ENCODE assay signal across 8 cellular contexts in the genomic region with DNA sequence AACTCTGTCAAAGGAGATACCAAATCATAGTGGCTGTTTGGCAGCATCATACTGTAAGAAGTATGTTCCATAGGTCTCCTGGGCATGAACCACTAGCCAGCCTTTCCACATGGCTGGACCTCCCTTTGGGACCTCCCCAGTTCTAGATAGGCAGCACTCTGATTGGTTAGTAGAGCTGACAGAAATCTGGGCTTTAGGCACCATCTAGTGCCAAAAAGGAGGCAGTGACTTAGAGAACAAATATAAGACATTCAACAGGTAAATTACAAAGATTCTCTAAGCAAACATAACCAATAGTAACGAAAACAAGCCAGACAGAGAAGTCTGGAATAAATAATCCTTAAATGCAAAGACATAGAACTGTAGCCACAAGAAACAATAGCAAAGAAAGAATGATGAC.
DNase-seq lines count a peak whose midpoint lies in the region; ATAC-seq and TF ChIP-seq lines count a peak whose summit lies in the region.

No MANE protein-coding gene starts in this region.

- H3K9ac ChIP-seq in colonic mucosa (ENCODE audit: low read depth in 2 of 2, low read length in 2 of 2) = no peak overlapping the region

- POLR2A ChIA-PET in GM10248 (lab: Yijun Ruan, JAX) = no interaction called here

- CTCF ChIA-PET in GM10248 (lab: Yijun Ruan, JAX) = interaction anchor here (1.4 to 1.8 kb wide), 3 partner anchors 305 to 480 kb away, joined by 5 read pairs; no protein-coding TSS in a partner anchor

- H3K4me3 ChIP-seq in colonic mucosa (no peak overlapping the region), osteoblast (ENCODE audit: insufficient read depth, low read length) (no peak overlapping the region)

- intact Hi-C loops in colonic mucosa (cut with DNase I) = loop anchor here (5.0 kb wide), 1 partner anchor 483 kb away; no protein-coding TSS in a partner anchor

- H2AFZ ChIP-seq in osteoblast (ENCODE audit: low read length) = peak overlapping the region; percentile 0

- no peak for ATAC-seq in HG02798 (IDR thresholded peaks at IDR 0.05; ENCODE audit: poor library complexity, unreplicated experiment)
- no peak for ATAC-seq in GM18520 (IDR thresholded peaks at IDR 0.05; ENCODE audit: unreplicated experiment)
- no peak for ATAC-seq in GM21528 (IDR thresholded peaks at IDR 0.05; ENCODE audit: low FRiP score, unreplicated experiment)

- no peaks in the 10 kb centered on the region for H3K79me2 ChIP-seq in osteoblast (ENCODE audit: insufficient read depth, low read length)

- H3K27me3 ChIP-seq in colonic mucosa (no peaks in the 10 kb centered on the region), osteoblast (ENCODE audit: insufficient read depth, low read length) (no peaks in the 10 kb centered on the region)

- H3K9me3 ChIP-seq in colonic mucosa = no peaks in the 10 kb centered on the region
- H3K9me3 ChIP-seq in osteoblast (ENCODE audit: low read depth, low read length) = no peaks in the 10 kb centered on the region

- H3K27ac ChIP-seq in colonic mucosa (no peak overlapping the region), osteoblast (ENCODE audit: low read depth, low read length) (no peak overlapping the region)

- no peaks in the 10 kb centered on the region for H4K20me1 ChIP-seq in osteoblast (ENCODE audit: insufficient read depth, low read length)

- H3K4me2 ChIP-seq in osteoblast (ENCODE audit: insufficient read depth, low read length) = no peak overlapping the region

- TF ChIP-seq CTCF in GM10248 (IDR thresholded peaks at IDR 0.05; ENCODE audit: control extremely low read depth, extremely low read depth, low read depth, missing control alignments) (peak; percentile 11), colonic mucosa (IDR thresholded peaks at IDR 0.05) (peak; percentile 24), osteoblast (IDR thresholded peaks at IDR 0.05; ENCODE audit: extremely low read depth, low read depth, low read length) (peak; percentile 48)

- DNase-seq in GM10248 (ENCODE audit: extremely low spot score) = no peak
- peak; percentile 8 for DNase-seq in NCI-H1092 (lab: John Stamatoyannopoulos, UW)
- no peak for DNase-seq in colonic mucosa
- peak; percentile 37 for DNase-seq in osteoblast (ENCODE audit: insufficient read length, low spot score, missing footprints)
- no peak for DNase-seq in NCI-H510A treated with DMSO at 0.1 percent for 48 hours (lab: John Stamatoyannopoulos, UW)

- H3K4me1 ChIP-seq in colonic mucosa = no peaks in the 10 kb centered on the region
- H3K4me1 ChIP-seq in osteoblast (ENCODE audit: insufficient read depth, low read length) = no peaks in the 10 kb centered on the region

- no peaks in the 10 kb centered on the region for H3K36me3 ChIP-seq in colonic mucosa
- no peaks in the 10 kb centered on the region for H3K36me3 ChIP-seq in osteoblast (ENCODE audit: insufficient read depth, low read length)

Comparison
In these comparisons a context has a peak if more than half of its experiments do, and no peak if none do; other contexts are left out.
1. DNase-seq: peak in NCI-H1092 (single experiment) and osteoblast (single experiment); none in GM10248 (single experiment), colonic mucosa (single experiment) and NCI-H510A treated with DMSO at 0.1 percent for 48 hours (single experiment).
2. Peak in every context shown above with its lines, with median percentiles within 50 percentile points of each other: CTCF ChIP-seq.